Comparison of ENCODE assay signal across 22 cellular contexts in the genomic region with DNA sequence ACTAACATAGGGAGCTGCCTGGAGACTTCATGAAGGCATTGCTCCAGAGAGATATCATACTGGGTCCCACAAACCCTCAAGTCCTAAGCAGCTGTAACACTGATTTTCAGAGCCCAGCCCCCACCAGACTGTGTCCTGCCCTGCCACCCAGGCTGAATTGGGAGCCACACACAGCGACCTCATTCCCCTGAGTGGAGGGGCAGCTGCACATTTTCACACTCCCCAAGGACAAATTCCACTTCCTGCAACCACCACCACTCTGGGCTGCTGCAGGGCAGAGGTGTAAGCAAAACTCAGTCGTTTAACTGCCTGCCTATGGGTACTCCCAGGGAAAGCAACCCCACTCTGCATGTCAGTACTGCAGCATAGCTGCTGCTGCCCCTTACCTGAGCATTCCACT. TPM values are rescaled to one million over a fixed set of nuclear protein-coding genes. Genes with fewer than 3 reads are reported as not detected.
DNase-seq lines count a peak whose midpoint lies in the region; ATAC-seq, FAIRE-seq and TF ChIP-seq lines count a peak whose summit lies in the region.
"Had no signal": no experiment of that assay in that cellular context is flagged by ENCODE, and none has a peak within 500 bp of the region (broad histone marks: within the 10 kb centered on the region; RNA-seq: fewer than 3 reads in every experiment).

No MANE protein-coding gene starts in this region.

- H3K36me3 ChIP-seq in BLaER1 = peaks cover 71% of the 10 kb centered on the region
- peaks cover 73% of the 10 kb centered on the region for H3K36me3 ChIP-seq in DND-41 (ENCODE audit: insufficient read depth, low read length)
- no peaks in the 10 kb centered on the region for H3K36me3 ChIP-seq in kidney (ENCODE audit: control insufficient read depth in 1 of 2, insufficient read depth in 2 of 2, low read length in 2 of 2)

- H3K79me2 ChIP-seq in DND-41 (ENCODE audit: insufficient read depth, low read length) = peaks cover 37% of the 10 kb centered on the region

- no peak for FAIRE-seq in kidney (lab: Jason Lieb, UNC)
- FAIRE-seq: A549, D721Med, GM18507 had no signal

- H3K9ac ChIP-seq in BLaER1 = no peak overlapping the region
- no peak overlapping the region for H3K9ac ChIP-seq in DND-41 (ENCODE audit: low read depth, low read length)
- no peak overlapping the region for H3K9ac ChIP-seq in kidney (ENCODE audit: low read length in 2 of 2)

- DNase-seq in DND-41 (no peak), kidney (peak; percentile 32), iPS-NIHi7 (ENCODE audit: extremely low spot score) (no peak), amniotic stem cell (lab: John Stamatoyannopoulos, UW) (no peak)
- DNase-seq: 8988T; ACHN; AML-193; BE2C; CD4-positive, alpha-beta T cell; CD8-positive, alpha-beta memory T cell; DMS 273 treated with DMSO at 0.1 percent for 48 hours; DMS79; GF-D8; H9 had no signal

- H3K27ac ChIP-seq in BLaER1 (peak overlapping the region; percentile 52), DND-41 (ENCODE audit: low read length) (no peak overlapping the region), kidney (ENCODE audit: low read depth in 2 of 2, low read length in 2 of 2) (no peak overlapping the region)
- H3K27ac ChIP-seq: A549, C4-2B had no signal

- 0 out of 2 replicates have a peak overlapping the region, but pooled peaks have one; percentile 16 for H3K4me3 ChIP-seq in BLaER1
- no peak overlapping the region for H3K4me3 ChIP-seq in DND-41 (ENCODE audit: low read depth in 1 of 2, low read length in 2 of 2)
- no peak overlapping the region for H3K4me3 ChIP-seq in kidney (ENCODE audit: low read length in 2 of 2)
- H3K4me3 ChIP-seq: A549, GM23338 had no signal

- peak overlapping the region; percentile 66 for H3K4me2 ChIP-seq in BLaER1
- no peak overlapping the region for H3K4me2 ChIP-seq in DND-41 (ENCODE audit: insufficient read depth, low read length)
- H3K4me2 ChIP-seq: A549, GM23338 had no signal

- ATAC-seq in DND-41 (ENCODE audit: insufficient read depth, low read depth) (0 out of 3 replicates have a peak, but pooled peaks have one; percentile 31), HG03354 (IDR thresholded peaks at IDR 0.05; ENCODE audit: poor library complexity, severe bottlenecking, unreplicated experiment) (no peak)
- ATAC-seq: A549, GM23338, HCT116 had no signal

- TF ChIP-seq CTCF in DND-41 (IDR thresholded peaks at IDR 0.05; ENCODE audit: borderline replicate concordance, extremely low read depth, low read length, poor library complexity, severe bottlenecking) (no peak), kidney (IDR thresholded peaks at IDR 0.05; ENCODE audit: borderline replicate concordance, extremely low read depth, insufficient read depth) (no peak)

- H2AFZ ChIP-seq in DND-41 (ENCODE audit: low read depth, low read length) = no peak overlapping the region
- H2AFZ ChIP-seq: GM23338 had no signal

- H3K9me3 ChIP-seq in BLaER1 = peaks cover 32% of the 10 kb centered on the region
- H3K9me3 ChIP-seq in DND-41 (ENCODE audit: insufficient read depth, low read length, severe bottlenecking) = no peaks in the 10 kb centered on the region
- no peaks in the 10 kb centered on the region for H3K9me3 ChIP-seq in kidney (ENCODE audit: control insufficient read depth in 1 of 2, low read length in 2 of 2)
- H3K9me3 ChIP-seq: BE2C had no signal

- intact Hi-C loops in kidney (cut with DNase I) = no loop called here

- H3K4me1 ChIP-seq in BLaER1 (peaks cover 43% of the 10 kb centered on the region), DND-41 (ENCODE audit: insufficient read depth, low read length) (no peaks in the 10 kb centered on the region), kidney (ENCODE audit: control insufficient read depth in 1 of 2, insufficient read depth in 1 of 2, low read depth in 1 of 2, low read length in 2 of 2) (no peaks in the 10 kb centered on the region)
- H3K4me1 ChIP-seq: A549, BE2C had no signal

- H4K20me1 ChIP-seq in BLaER1 (no peaks in the 10 kb centered on the region), DND-41 (ENCODE audit: insufficient read depth, low read length) (peaks cover 9% of the 10 kb centered on the region; the same call in 1 of the 2 replicates)

- H3K27me3 ChIP-seq in BLaER1 (no peaks in the 10 kb centered on the region), DND-41 (ENCODE audit: insufficient read depth, low read length, poor library complexity) (no peaks in the 10 kb centered on the region)
- H3K27me3 ChIP-seq: BE2C had no signal

RNA-seq across cellular contexts. Expression of a gene that starts 19.8 kb away (rescaled TPM):
- total RNA-seq in kidney = 2.0 TPM
- polyA plus RNA-seq in kidney (ENCODE audit: insufficient read depth, low read depth, low replicate concordance) = not detected

RNA-seq across cellular contexts. Expression of a gene that starts 20.0 kb away (rescaled TPM):
- 9.8 TPM for total RNA-seq in kidney
- polyA plus RNA-seq in kidney (ENCODE audit: insufficient read depth, low read depth, low replicate concordance) = 5.1 TPM
